ENCODE assay signal across 16 cellular contexts in the genomic region with DNA sequence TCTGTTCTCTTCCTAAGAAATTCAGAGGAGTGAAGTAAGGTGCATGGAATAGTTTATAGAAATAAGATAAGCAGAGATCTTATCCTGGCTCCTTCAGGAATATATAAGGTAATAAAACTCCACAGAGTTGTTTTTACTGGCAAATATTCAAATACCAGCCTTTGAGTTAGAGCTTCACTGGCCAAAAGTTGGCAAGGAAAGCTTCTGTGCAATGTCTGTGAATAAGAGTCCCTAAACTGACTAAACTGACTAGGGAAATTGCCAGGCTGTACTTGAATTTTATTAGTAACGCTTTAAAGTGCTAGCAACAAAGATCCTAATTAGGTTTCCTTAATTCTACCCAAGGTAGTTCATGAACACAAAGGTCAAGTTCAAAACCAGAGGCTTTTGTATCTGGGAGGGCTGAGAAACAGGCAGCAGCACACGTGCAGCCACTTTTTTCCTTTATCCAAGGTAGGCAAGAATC.
DNase-seq lines count a peak whose midpoint lies in the region; TF ChIP-seq lines count a peak whose summit lies in the region.
"Had no signal": no experiment of that assay in that cellular context is flagged by ENCODE, and none has a peak within 500 bp of the region (broad histone marks: within the 10 kb centered on the region; RNA-seq: fewer than 3 reads in every experiment).

No MANE protein-coding gene starts in this region.

- H3K36me3 ChIP-seq in HEK293 (ENCODE audit: control insufficient read depth in 2 of 2, insufficient read depth in 1 of 2, low read length in 2 of 2) (no peaks in the 10 kb centered on the region), esophagus squamous epithelium (no peaks in the 10 kb centered on the region)

- H3K9me3 ChIP-seq in HEK293 (ENCODE audit: control insufficient read depth, insufficient read depth, low read depth, low read length) (no peaks in the 10 kb centered on the region), esophagus squamous epithelium (no peaks in the 10 kb centered on the region)

- H3K27me3 Mint-ChIP-seq in activated CD4-positive, alpha-beta T cell treated with anti-CD3 and anti-CD28 coated beads, Interleukin-2, amount 10 ng/mL, durations not matched to agents 24 days and 14 days = no peaks in the 10 kb centered on the region

- peak overlapping the region; percentile 71 for H3K27ac ChIP-seq in HEK293 (ENCODE audit: extremely low read depth, low read depth, low read length)
- no peak overlapping the region for H3K27ac ChIP-seq in RWPE1
- no peak overlapping the region for H3K27ac ChIP-seq in esophagus squamous epithelium

- no peaks in the 10 kb centered on the region for H3K4me1 Mint-ChIP-seq in activated CD4-positive, alpha-beta T cell treated with anti-CD3 and anti-CD28 coated beads, Interleukin-2, amount 10 ng/mL, durations not matched to agents 24 days and 14 days
- H3K4me1 Mint-ChIP-seq: CD14-positive monocyte had no signal

- no peaks in the 10 kb centered on the region for H3K36me3 Mint-ChIP-seq in activated CD4-positive, alpha-beta T cell treated with anti-CD3 and anti-CD28 coated beads, Interleukin-2, amount 10 ng/mL, durations not matched to agents 24 days and 14 days (ENCODE audit: low read depth)
- H3K36me3 Mint-ChIP-seq: CD14-positive monocyte had no signal

- TF ChIP-seq POLR2A in esophagus squamous epithelium (IDR thresholded peaks at IDR 0.05) = no peak

- CTCF ChIA-PET in HEK293 (lab: Yijun Ruan, JAX) (no interaction called here), RWPE1 (lab: Yijun Ruan, JAX) (no interaction called here)

- H3K27ac Mint-ChIP-seq in activated CD4-positive, alpha-beta T cell treated with anti-CD3 and anti-CD28 coated beads, Interleukin-2, amount 10 ng/mL, durations not matched to agents 24 days and 14 days = no peak overlapping the region
- H3K27ac Mint-ChIP-seq: CD14-positive monocyte had no signal

- TF ChIP-seq CTCF in HEK293 (tag by site-specific recombination; IDR thresholded peaks at IDR 0.05) = no peak
- no peak for TF ChIP-seq CTCF in RWPE1 (conservative IDR thresholded peaks at IDR 0.05; ENCODE audit: low read depth)
- no peak for TF ChIP-seq CTCF in esophagus squamous epithelium (IDR thresholded peaks at IDR 0.05)

- WGBS in esophagus squamous epithelium, 2 donors = 42 to 44% methylated on average over 2 of the region's 2 CpGs

- intact Hi-C loops in esophagus squamous epithelium (cut with DNase I) = no loop called here
- intact Hi-C loops in activated CD4-positive, alpha-beta T cell treated with anti-CD3 and anti-CD28 coated beads, Interleukin-2, amount 10 ng/mL, durations not matched to agents 24 days and 14 days (cut with micrococcal nuclease) = no loop called here

- H3K4me3 ChIP-seq in HEK293 (ENCODE audit: low read depth, low read length) = no peak overlapping the region
- H3K4me3 ChIP-seq in esophagus squamous epithelium = no peak overlapping the region

- POLR2A ChIA-PET in HEK293 (lab: Yijun Ruan, JAX) (interaction anchor here (1.0 kb wide), 1 partner anchor 197 kb away, joined by 3 read pairs; no protein-coding TSS in a partner anchor), RWPE1 (lab: Yijun Ruan, JAX; ENCODE audit: low non-redundant PET) (no interaction called here)

- DNase-seq in RWPE1 (ENCODE audit: low spot score) = peak; percentile 6
- peak; percentile 34 for DNase-seq in fibroblast of gingiva (ENCODE audit: low read depth)
- DNase-seq in stromal cell of bone marrow (ENCODE audit: low read depth) = peak; percentile 16
- DNase-seq in esophagus squamous epithelium (lab: John Stamatoyannopoulos, UW) = no peak
- no peak for DNase-seq in activated CD4-positive, alpha-beta T cell treated with anti-CD3 and anti-CD28 coated beads, Interleukin-2, amount 10 ng/mL, durations not matched to agents 24 days and 14 days
- no peak for DNase-seq in activated T-cell treated with anti-CD3 and anti-CD28 coated beads, Interleukin-2, amount 50 U/mL, for 1 hour
- DNase-seq: amniotic stem cell, GDM1, head of caudate nucleus, kidney, NCI-H1436, NCI-H82, SHP77, T1000 had no signal

- H3K4me3 Mint-ChIP-seq in activated CD4-positive, alpha-beta T cell treated with anti-CD3 and anti-CD28 coated beads, Interleukin-2, amount 10 ng/mL, durations not matched to agents 24 days and 14 days = no peak overlapping the region
- H3K4me3 Mint-ChIP-seq: CD14-positive monocyte had no signal

- H3K9me3 Mint-ChIP-seq in activated CD4-positive, alpha-beta T cell treated with anti-CD3 and anti-CD28 coated beads, Interleukin-2, amount 10 ng/mL, durations not matched to agents 24 days and 14 days = no peaks in the 10 kb centered on the region
- H3K9me3 Mint-ChIP-seq: CD14-positive monocyte had no signal

- no peaks in the 10 kb centered on the region for H3K27me3 ChIP-seq in esophagus squamous epithelium

- H3K4me1 ChIP-seq in HEK293 (ENCODE audit: control insufficient read depth, insufficient read depth, low read length) = peaks cover 9% of the 10 kb centered on the region
- peaks cover 0 to 3% (median 0%) of the 10 kb centered on the region in 3 donors for H3K4me1 ChIP-seq in esophagus squamous epithelium

TF ChIP-seq in HEK293, 187 proteins besides CTCF, POLR2A, EP300 and RAD21 (continues in another document):
- TF ChIP-seq ZNF10 (tag by site-specific recombination; IDR thresholded peaks at IDR 0.05) (0 out of 2 replicates have a peak, but pooled peaks have one; percentile 25), ZNF2 (tag by site-specific recombination; IDR thresholded peaks at IDR 0.05) (no peak), ZNF596 (tag by site-specific recombination; IDR thresholded peaks at IDR 0.05) (peak; percentile 41; the same call in 1 of the 2 replicates), ZSCAN30 (tag by site-specific recombination; IDR thresholded peaks at IDR 0.05) (peak; percentile 75; the same call in 1 of the 2 replicates), PRDM4 (tag by site-specific recombination; IDR thresholded peaks at IDR 0.05) (peak; percentile 75), ZBTB8A (tag by site-specific recombination; IDR thresholded peaks at IDR 0.05) (peak; percentile 35; the same call in 1 of the 2 replicates), ZNF561 (tag by site-specific recombination; IDR thresholded peaks at IDR 0.05; ENCODE audit: borderline replicate concordance) (peak; percentile 22; the same call in 1 of the 2 replicates), ZNF843 (tag by site-specific recombination; IDR thresholded peaks at IDR 0.05) (peak; percentile 87), OVOL3 (tag by site-specific recombination; IDR thresholded peaks at IDR 0.05) (no peak), ZNF19 (tag by site-specific recombination; IDR thresholded peaks at IDR 0.05; ENCODE audit: low read depth) (no peak), ZNF626 (tag by site-specific recombination; IDR thresholded peaks at IDR 0.05) (no peak), OSR2 (tag by site-specific recombination; IDR thresholded peaks at IDR 0.05) (peak; percentile 95)
- TF ChIP-seq, protein P1, sequence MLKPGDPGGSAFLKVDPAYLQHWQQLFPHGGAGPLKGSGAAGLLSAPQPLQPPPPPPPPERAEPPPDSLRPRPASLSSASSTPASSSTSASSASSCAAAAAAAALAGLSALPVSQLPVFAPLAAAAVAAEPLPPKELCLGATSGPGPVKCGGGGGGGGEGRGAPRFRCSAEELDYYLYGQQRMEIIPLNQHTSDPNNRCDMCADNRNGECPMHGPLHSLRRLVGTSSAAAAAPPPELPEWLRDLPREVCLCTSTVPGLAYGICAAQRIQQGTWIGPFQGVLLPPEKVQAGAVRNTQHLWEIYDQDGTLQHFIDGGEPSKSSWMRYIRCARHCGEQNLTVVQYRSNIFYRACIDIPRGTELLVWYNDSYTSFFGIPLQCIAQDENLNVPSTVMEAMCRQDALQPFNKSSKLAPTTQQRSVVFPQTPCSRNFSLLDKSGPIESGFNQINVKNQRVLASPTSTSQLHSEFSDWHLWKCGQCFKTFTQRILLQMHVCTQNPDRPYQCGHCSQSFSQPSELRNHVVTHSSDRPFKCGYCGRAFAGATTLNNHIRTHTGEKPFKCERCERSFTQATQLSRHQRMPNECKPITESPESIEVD (tag by site-specific recombination; IDR thresholded peaks at IDR 0.05) = peak; percentile 93
- TF ChIP-seq, protein P2, sequence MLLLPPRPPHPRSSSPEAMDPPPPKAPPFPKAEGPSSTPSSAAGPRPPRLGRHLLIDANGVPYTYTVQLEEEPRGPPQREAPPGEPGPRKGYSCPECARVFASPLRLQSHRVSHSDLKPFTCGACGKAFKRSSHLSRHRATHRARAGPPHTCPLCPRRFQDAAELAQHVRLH (tag by site-specific recombination; IDR thresholded peaks at IDR 0.05) = peak; percentile 62; the same call in 1 of the 2 replicates
- TF ChIP-seq, protein P3, sequence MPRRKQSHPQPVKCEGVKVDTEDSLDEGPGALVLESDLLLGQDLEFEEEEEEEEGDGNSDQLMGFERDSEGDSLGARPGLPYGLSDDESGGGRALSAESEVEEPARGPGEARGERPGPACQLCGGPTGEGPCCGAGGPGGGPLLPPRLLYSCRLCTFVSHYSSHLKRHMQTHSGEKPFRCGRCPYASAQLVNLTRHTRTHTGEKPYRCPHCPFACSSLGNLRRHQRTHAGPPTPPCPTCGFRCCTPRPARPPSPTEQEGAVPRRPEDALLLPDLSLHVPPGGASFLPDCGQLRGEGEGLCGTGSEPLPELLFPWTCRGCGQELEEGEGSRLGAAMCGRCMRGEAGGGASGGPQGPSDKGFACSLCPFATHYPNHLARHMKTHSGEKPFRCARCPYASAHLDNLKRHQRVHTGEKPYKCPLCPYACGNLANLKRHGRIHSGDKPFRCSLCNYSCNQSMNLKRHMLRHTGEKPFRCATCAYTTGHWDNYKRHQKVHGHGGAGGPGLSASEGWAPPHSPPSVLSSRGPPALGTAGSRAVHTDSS (tag by site-specific recombination; IDR thresholded peaks at IDR 0.05) = 0 out of 2 replicates have a peak, but pooled peaks have one; percentile 15

Comparison
In these comparisons a context has a peak if more than half of its experiments do, and no peak if none do; other contexts are left out.
1. DNase-seq: peak in RWPE1 (single experiment), fibroblast of gingiva (single experiment) and stromal cell of bone marrow (single experiment); none in esophagus squamous epithelium (single experiment), activated CD4-positive, alpha-beta T cell treated with anti-CD3 and anti-CD28 coated beads, Interleukin-2, amount 10 ng/mL, durations not matched to agents 24 days and 14 days (single experiment) and activated T-cell treated with anti-CD3 and anti-CD28 coated beads, Interleukin-2, amount 50 U/mL, for 1 hour (single experiment).